ENCODE assay signal across 9 cellular contexts in genomic region chr7:22445140-22445722, GRCh38. TPM values are rescaled to one million over a fixed set of nuclear protein-coding genes. Genes with fewer than 3 reads are reported as not detected.
DNase-seq lines count a peak whose midpoint lies in the region; ATAC-seq and TF ChIP-seq lines count a peak whose summit lies in the region.
"Had no signal": no experiment of that assay in that cellular context is flagged by ENCODE, and none has a peak within 500 bp of the region (broad histone marks: within the 10 kb centered on the region; RNA-seq: fewer than 3 reads in every experiment).

No MANE protein-coding gene starts in this region.

- H3K9me3 Mint-ChIP-seq in activated CD4-positive, alpha-beta memory T cell treated with anti-CD3 and anti-CD28 coated beads for 36 hours, result no peaks in the 10 kb centered on the region

- H3K9me2 ChIP-seq in Loucy (replicated peaks; ENCODE audit: low read depth, low read length), result no peaks in the 10 kb centered on the region

- peak overlapping the region; percentile 38 for H3K4me2 ChIP-seq in Loucy (ENCODE audit: low read depth, low read length, poor library complexity, severe bottlenecking)

- H3K4me1 Mint-ChIP-seq in activated CD4-positive, alpha-beta memory T cell treated with anti-CD3 and anti-CD28 coated beads for 36 hours (ENCODE audit: low read depth), result peaks cover 11% of the 10 kb centered on the region

- H3K4me3 Mint-ChIP-seq in activated CD4-positive, alpha-beta memory T cell treated with anti-CD3 and anti-CD28 coated beads for 36 hours, result no peak overlapping the region

- CTCF ChIA-PET in activated CD4-positive, alpha-beta memory T cell treated with anti-CD3 and anti-CD28 coated beads for 36 hours (lab: Charles Lee), result interaction anchor here (0.7 to 1.2 kb wide), 3 partner anchors 16 to 342 kb away, joined by 3 read pairs; no protein-coding TSS in a partner anchor

- H2AFZ ChIP-seq in Loucy (ENCODE audit: low read length), result no peak overlapping the region

- no peak for ATAC-seq in HG03469 (IDR thresholded peaks at IDR 0.05; ENCODE audit: unreplicated experiment)

- no peaks in the 10 kb centered on the region for H3K27me3 ChIP-seq in Loucy (ENCODE audit: insufficient read depth, low read length, poor library complexity, severe bottlenecking)

- peak overlapping the region; percentile 22 for H3K4me3 ChIP-seq in Loucy (ENCODE audit: low read length, poor library complexity, severe bottlenecking)
- H3K4me3 ChIP-seq: SK-N-MC had no signal

- H3K36me3 Mint-ChIP-seq in activated CD4-positive, alpha-beta memory T cell treated with anti-CD3 and anti-CD28 coated beads for 36 hours, result no peaks in the 10 kb centered on the region

- H3K27me3 Mint-ChIP-seq in activated CD4-positive, alpha-beta memory T cell treated with anti-CD3 and anti-CD28 coated beads for 36 hours, result peaks cover 18% of the 10 kb centered on the region

- H3K79me2 ChIP-seq in Loucy (ENCODE audit: insufficient read depth, low read length), result no peaks in the 10 kb centered on the region

- intact Hi-C loops in activated CD4-positive, alpha-beta memory T cell treated with anti-CD3 and anti-CD28 coated beads for 36 hours (cut with micrococcal nuclease), result loop anchor here (5.0 kb wide), 2 partner anchors 323 to 508 kb away; no protein-coding TSS in a partner anchor

- DNase-seq in NCI-H82 (lab: John Stamatoyannopoulos, UW) (peak; percentile 19), NCI-H82 treated with DMSO at 0.1 percent for 48 hours (lab: John Stamatoyannopoulos, UW; ENCODE audit: unreplicated experiment) (no peak), cerebellum (ENCODE audit: low spot score) (peak; percentile 65), mucosa of gallbladder (ENCODE audit: low spot score) (peak; percentile 62), GOT3 (lab: John Stamatoyannopoulos, UW) (no peak)
- no peak for DNase-seq in activated CD4-positive, alpha-beta memory T cell treated with anti-CD3 and anti-CD28 coated beads for 36 hours

- no peak overlapping the region for H3K9ac ChIP-seq in Loucy (ENCODE audit: low read depth, low read length, poor library complexity, severe bottlenecking)

- H3K27ac Mint-ChIP-seq in activated CD4-positive, alpha-beta memory T cell treated with anti-CD3 and anti-CD28 coated beads for 36 hours, result no peak overlapping the region

- no peaks in the 10 kb centered on the region for H3F3A ChIP-seq in Loucy (ENCODE audit: low read depth)

- H3K4me1 ChIP-seq in Loucy (ENCODE audit: insufficient read depth, low read length, poor library complexity, severe bottlenecking), result peaks cover 34% of the 10 kb centered on the region

- H3K36me3 ChIP-seq in Loucy (ENCODE audit: insufficient read depth, low read length), result no peaks in the 10 kb centered on the region

- POLR2A ChIA-PET in activated CD4-positive, alpha-beta memory T cell treated with anti-CD3 and anti-CD28 coated beads for 36 hours (lab: Charles Lee), result no interaction called here

- no peak for TF ChIP-seq CTCF in Loucy (conservative IDR thresholded peaks at IDR 0.05; ENCODE audit: low read length)

- H3K9me3 ChIP-seq in Loucy (ENCODE audit: insufficient read depth, low read depth, low read length), result no peaks in the 10 kb centered on the region

- no peaks in the 10 kb centered on the region for H4K20me1 ChIP-seq in Loucy (ENCODE audit: insufficient read depth, low read length, poor library complexity, severe bottlenecking)

RNA-seq across cellular contexts. Expression of gene STEAP1B, which starts 54.8 kb away (rescaled TPM):
- total RNA-seq in cerebellum (2.6 TPM), mucosa of gallbladder (not detected)
- not detected for total RNA-seq in activated CD4-positive, alpha-beta memory T cell treated with anti-CD3 and anti-CD28 coated beads for 36 hours

Comparison
In these comparisons a context has a peak if more than half of its experiments do, and no peak if none do; other contexts are left out.
1. DNase-seq: peak in NCI-H82 (single experiment), cerebellum (single experiment) and mucosa of gallbladder (single experiment); none in NCI-H82 treated with DMSO at 0.1 percent for 48 hours (single experiment), activated CD4-positive, alpha-beta memory T cell treated with anti-CD3 and anti-CD28 coated beads for 36 hours (single experiment) and GOT3 (single experiment).